16 cellular contexts compared by ENCODE assay signal in the genomic region with DNA sequence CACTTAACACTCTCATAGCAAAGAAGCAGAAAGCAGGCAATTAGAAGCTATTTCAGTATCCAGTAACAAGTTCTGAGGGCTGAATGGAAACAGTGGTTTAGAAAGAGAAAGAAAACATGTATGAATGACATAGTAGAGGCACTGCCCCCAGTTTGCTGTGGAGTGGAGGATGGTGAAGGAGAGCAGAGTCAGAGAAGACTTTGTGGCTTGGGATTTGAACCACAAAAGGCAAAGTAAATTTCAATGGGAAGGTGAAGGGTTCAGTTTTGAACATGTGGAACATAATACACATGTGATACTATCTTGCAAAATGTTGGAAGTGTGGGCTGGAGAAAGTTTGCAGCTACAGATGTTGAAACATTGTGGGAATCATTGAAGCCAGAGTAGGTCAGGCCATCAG.
"Had no signal": no experiment of that assay in that cellular context is flagged by ENCODE, and none has a peak within 500 bp of the region (broad histone marks: within the 10 kb centered on the region; RNA-seq: fewer than 3 reads in every experiment).

No MANE protein-coding gene starts in this region.

- H3K27me3 ChIP-seq: gastrocnemius medialis, heart right ventricle, right atrium auricular region, sigmoid colon, suprapubic skin, thyroid gland had no signal

- H3K4me3 ChIP-seq: gastrocnemius medialis, heart right ventricle, right atrium auricular region, sigmoid colon, suprapubic skin, thyroid gland had no signal

- ATAC-seq: esophagus mucosa; gastrocnemius medialis; heart right ventricle; naive thymus-derived CD4-positive, alpha-beta T cell had no signal

- H3K4me1 ChIP-seq: thyroid gland had no signal

- H3K36me3 ChIP-seq: gastrocnemius medialis, heart right ventricle, right atrium auricular region, sigmoid colon, suprapubic skin, thyroid gland had no signal

- H3K9me3 ChIP-seq: gastrocnemius medialis, sigmoid colon, suprapubic skin, thyroid gland had no signal

- H3K27ac ChIP-seq: gastrocnemius medialis, heart right ventricle, right atrium auricular region, sigmoid colon, suprapubic skin, thyroid gland had no signal

- DNase-seq: cortex of kidney; effector memory CD4-positive, alpha-beta T cell; gastrocnemius medialis; heart right ventricle; hypothalamus; kidney glomerular epithelial cell; naive thymus-derived CD4-positive, alpha-beta T cell; posterior cingulate gyrus; sigmoid colon; small intestine; stimulated activated CD4-positive, alpha-beta T cell treated with anti-CD3 and anti-CD28 coated beads, Interleukin-2, amount 100 ng/mL, for 48 hours; stimulated activated naive CD4-positive, alpha-beta T cell treated with Interleukin-2 at 50 U/mL for 16 hours; thyroid gland had no signal
